In the genomic region with DNA sequence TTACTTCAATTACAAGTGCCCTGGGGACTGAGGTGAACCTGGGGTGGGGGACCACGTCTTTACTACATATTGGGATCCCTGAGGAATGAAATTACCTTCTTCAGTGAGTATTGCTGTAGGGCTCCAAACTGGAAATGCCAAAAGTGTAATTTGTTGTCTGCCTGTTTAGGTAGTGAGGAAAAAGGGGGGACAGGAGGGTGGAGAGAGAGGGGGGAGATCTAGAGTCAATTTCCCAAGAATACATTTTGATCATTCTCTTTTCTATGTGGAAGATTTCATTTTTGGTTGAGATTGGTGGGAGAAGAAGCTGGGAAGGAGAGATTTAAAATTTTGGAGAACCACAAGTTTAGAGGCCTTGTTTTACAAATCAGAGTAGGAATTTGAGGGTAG, we compare ENCODE assay signal across 1 cellular context.
TF ChIP-seq lines count a peak whose summit lies in the region.

No MANE protein-coding gene starts in this region.

TF ChIP-seq in GM12878, 131 proteins besides CTCF, POLR2A, EP300 and RAD21 (continued from another document):
- TF ChIP-seq, protein P1, sequence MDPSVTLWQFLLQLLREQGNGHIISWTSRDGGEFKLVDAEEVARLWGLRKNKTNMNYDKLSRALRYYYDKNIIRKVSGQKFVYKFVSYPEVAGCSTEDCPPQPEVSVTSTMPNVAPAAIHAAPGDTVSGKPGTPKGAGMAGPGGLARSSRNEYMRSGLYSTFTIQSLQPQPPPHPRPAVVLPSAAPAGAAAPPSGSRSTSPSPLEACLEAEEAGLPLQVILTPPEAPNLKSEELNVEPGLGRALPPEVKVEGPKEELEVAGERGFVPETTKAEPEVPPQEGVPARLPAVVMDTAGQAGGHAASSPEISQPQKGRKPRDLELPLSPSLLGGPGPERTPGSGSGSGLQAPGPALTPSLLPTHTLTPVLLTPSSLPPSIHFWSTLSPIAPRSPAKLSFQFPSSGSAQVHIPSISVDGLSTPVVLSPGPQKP (IDR thresholded peaks at IDR 0.05; ENCODE audit: low read depth, low read length): no peak
